Comparison of ENCODE assay signal across 18 cellular contexts in the genomic region with DNA sequence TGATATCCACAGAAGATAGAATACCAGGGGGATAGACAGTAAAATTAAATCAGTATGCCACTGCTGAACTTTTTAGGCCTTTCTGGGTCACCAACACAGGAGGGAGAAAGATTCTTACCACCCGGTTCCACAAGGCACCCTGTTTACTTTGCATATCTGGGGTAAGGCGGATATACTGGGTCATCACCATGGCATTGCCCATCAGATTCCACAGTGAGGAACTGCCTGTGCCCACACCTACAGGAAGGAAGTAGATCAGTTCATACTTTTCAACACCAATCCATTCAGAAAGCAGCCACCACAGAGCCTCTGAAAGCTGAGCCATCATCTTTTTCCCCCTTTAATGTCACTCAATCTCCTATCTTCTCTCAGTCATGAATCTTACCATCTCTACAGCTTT. TPM values are rescaled to one million over a fixed set of nuclear protein-coding genes. Genes with fewer than 3 reads are reported as not detected.
DNase-seq lines count a peak whose midpoint lies in the region; ATAC-seq and TF ChIP-seq lines count a peak whose summit lies in the region.
"Had no signal": no experiment of that assay in that cellular context is flagged by ENCODE, and none has a peak within 500 bp of the region (broad histone marks: within the 10 kb centered on the region; RNA-seq: fewer than 3 reads in every experiment).

No MANE protein-coding gene starts in this region.

- DNase-seq in activated CD8-positive, alpha-beta memory T cell treated with anti-CD3 and anti-CD28 coated beads, Interleukin-2, amount 10 ng/mL, durations not matched to agents 7 days and 5 days, result no peak
- no peak for DNase-seq in activated CD8-positive, alpha-beta memory T cell treated with anti-CD3 and anti-CD28 coated beads, Interleukin-2, amount 50 U/mL, for 4 hours
- peak in 1 of 2 experiments; percentile 25 for DNase-seq in PC-9
- DNase-seq in effector memory CD4-positive, alpha-beta T cell, result peak; percentile 9 to 30 (median 11)
- no peak for DNase-seq in NCI-H1048 (lab: John Stamatoyannopoulos, UW)
- no peak for DNase-seq in NCI-H1092 (lab: John Stamatoyannopoulos, UW)
- DNase-seq: activated effector memory CD4-positive, alpha-beta T cell treated with anti-CD3 and anti-CD28 coated beads, Interleukin-2, amount 50 U/mL, for 16 hours; body of pancreas; DMS 273 treated with DMSO at 0.1 percent for 48 hours; foreskin fibroblast; H9; midbrain; NCI-H2081; NCI-H748 treated with DMSO at 0.1 percent for 48 hours had no signal

- ATAC-seq in activated CD8-positive, alpha-beta memory T cell treated with anti-CD3 and anti-CD28 coated beads, Interleukin-2, amount 10 ng/mL, durations not matched to agents 7 days and 5 days, result no peak
- no peak for ATAC-seq in GM21526 (IDR thresholded peaks at IDR 0.05; ENCODE audit: low FRiP score, unreplicated experiment)
- ATAC-seq: body of pancreas had no signal

- peaks cover 24% of the 10 kb centered on the region for H3K79me2 ChIP-seq in PC-9 (ENCODE audit: low read depth)

- peak overlapping the region; percentile 6 for H3K4me3 Mint-ChIP-seq in activated CD8-positive, alpha-beta memory T cell treated with anti-CD3 and anti-CD28 coated beads, Interleukin-2, amount 10 ng/mL, durations not matched to agents 7 days and 5 days

- CTCF ChIA-PET in activated CD8-positive, alpha-beta memory T cell treated with anti-CD3 and anti-CD28 coated beads, Interleukin-2, amount 10 ng/mL, durations not matched to agents 7 days and 5 days (lab: Charles Lee), result interaction anchor here (3.6 kb wide), 1 partner anchor 23 kb away, joined by 14 read pairs; a partner anchor contains a TSS
- CTCF ChIA-PET in PC-9 (lab: Charles Lee), result no interaction called here

- H3K27me3 Mint-ChIP-seq in activated CD8-positive, alpha-beta memory T cell treated with anti-CD3 and anti-CD28 coated beads, Interleukin-2, amount 10 ng/mL, durations not matched to agents 7 days and 5 days, result no peaks in the 10 kb centered on the region

- H3K27ac ChIP-seq in PC-9 (no peak overlapping the region), neutrophil (peak overlapping the region; percentile 29)
- H3K27ac ChIP-seq in effector memory CD4-positive, alpha-beta T cell (ENCODE audit: insufficient read depth, low read length, poor library complexity, severe bottlenecking), result no peak overlapping the region
- H3K27ac ChIP-seq: body of pancreas, SJSA1, thoracic aorta had no signal

- H3K27ac Mint-ChIP-seq in activated CD8-positive, alpha-beta memory T cell treated with anti-CD3 and anti-CD28 coated beads, Interleukin-2, amount 10 ng/mL, durations not matched to agents 7 days and 5 days, result peak overlapping the region; percentile 41
- H3K27ac Mint-ChIP-seq: H9 had no signal

- no peaks in the 10 kb centered on the region for H3K9me3 ChIP-seq in PC-9 (ENCODE audit: insufficient read depth, low read depth)
- no peaks in the 10 kb centered on the region for H3K9me3 ChIP-seq in effector memory CD4-positive, alpha-beta T cell (ENCODE audit: control insufficient read depth, low read length)
- H3K9me3 ChIP-seq in neutrophil, result no peaks in the 10 kb centered on the region
- H3K9me3 ChIP-seq: body of pancreas, SJSA1, thoracic aorta had no signal

- intact Hi-C loops in PC-9 (cut with micrococcal nuclease; ENCODE audit: unreplicated experiment), result no loop called here

- H3K4me2 ChIP-seq in PC-9, result peak overlapping the region; percentile 89

- H3K36me3 Mint-ChIP-seq in activated CD8-positive, alpha-beta memory T cell treated with anti-CD3 and anti-CD28 coated beads, Interleukin-2, amount 10 ng/mL, durations not matched to agents 7 days and 5 days, result peaks cover 13% of the 10 kb centered on the region

- no peaks in the 10 kb centered on the region; the same call in 1 of the 2 replicates for H3F3A ChIP-seq in PC-9 (ENCODE audit: insufficient read depth, low read depth)

- no peak overlapping the region for H2AFZ ChIP-seq in PC-9

- H3K4me1 ChIP-seq in PC-9 (replicated peaks; ENCODE audit: insufficient read depth) (peaks cover 18% of the 10 kb centered on the region), neutrophil (ENCODE audit: control insufficient read depth in 1 of 2, insufficient read depth in 1 of 2, low read depth in 1 of 2, low read length in 1 of 2) (peaks cover 23 to 24% of the 10 kb centered on the region in 2 experiments)
- peaks cover 14% of the 10 kb centered on the region for H3K4me1 ChIP-seq in effector memory CD4-positive, alpha-beta T cell (ENCODE audit: control insufficient read depth, insufficient read depth, low read length, poor library complexity, severe bottlenecking)

- H3K4me3 ChIP-seq in PC-9, result no peak overlapping the region
- no peak overlapping the region for H3K4me3 ChIP-seq in effector memory CD4-positive, alpha-beta T cell (ENCODE audit: insufficient read depth, low read depth, low read length, poor library complexity, severe bottlenecking)
- no peak overlapping the region for H3K4me3 ChIP-seq in neutrophil (ENCODE audit: low read depth in 1 of 2, low read length in 1 of 2)
- H3K4me3 ChIP-seq: body of pancreas, SJSA1, thoracic aorta had no signal

- H3K9me2 ChIP-seq in PC-9 (ENCODE audit: insufficient read depth), result no peaks in the 10 kb centered on the region

- peaks cover 35% of the 10 kb centered on the region for H3K4me1 Mint-ChIP-seq in activated CD8-positive, alpha-beta memory T cell treated with anti-CD3 and anti-CD28 coated beads, Interleukin-2, amount 10 ng/mL, durations not matched to agents 7 days and 5 days

- no peaks in the 10 kb centered on the region for H3K9me3 Mint-ChIP-seq in activated CD8-positive, alpha-beta memory T cell treated with anti-CD3 and anti-CD28 coated beads, Interleukin-2, amount 10 ng/mL, durations not matched to agents 7 days and 5 days (ENCODE audit: low read depth)
- H3K9me3 Mint-ChIP-seq: H9 had no signal

- POLR2A ChIA-PET in PC-9 (lab: Charles Lee; ENCODE audit: unreplicated experiment), result no interaction called here

- TF ChIP-seq CTCF in PC-9 (conservative IDR thresholded peaks at IDR 0.05), result no peak
- TF ChIP-seq CTCF in neutrophil (IDR thresholded peaks at IDR 0.05), result no peak

- no peaks in the 10 kb centered on the region for H4K20me1 ChIP-seq in PC-9 (ENCODE audit: insufficient read depth)

- H3K27me3 ChIP-seq in PC-9 (ENCODE audit: insufficient read depth, low read depth) (no peaks in the 10 kb centered on the region), neutrophil (no peaks in the 10 kb centered on the region)
- H3K27me3 ChIP-seq in effector memory CD4-positive, alpha-beta T cell (replicated peaks; ENCODE audit: control insufficient read depth, insufficient read depth, low read length, poor library complexity, severe bottlenecking), result no peaks in the 10 kb centered on the region
- H3K27me3 ChIP-seq: body of pancreas, SJSA1 had no signal

- peaks cover 28% of the 10 kb centered on the region for H3K36me3 ChIP-seq in PC-9 (ENCODE audit: low read depth)
- H3K36me3 ChIP-seq in effector memory CD4-positive, alpha-beta T cell (ENCODE audit: control insufficient read depth, insufficient read depth, low read length), result peaks cover 17% of the 10 kb centered on the region
- H3K36me3 ChIP-seq in neutrophil, result peaks cover 19% of the 10 kb centered on the region

- BruUV-seq in PC-9 (replicated peaks; lab: Mats Ljungman, UMichigan), result TSS peak; percentile 20

RNA-seq across cellular contexts. Expression of a gene that starts 2.0 kb away (rescaled TPM):
- total RNA-seq in activated CD8-positive, alpha-beta memory T cell treated with anti-CD3 and anti-CD28 coated beads, Interleukin-2, amount 10 ng/mL, durations not matched to agents 7 days and 5 days, result 1 to 10 TPM; 7.3 to 7.5 TPM
- 13.2 and 15.6 TPM in 2 replicates for total RNA-seq in PC-9 (2021)

RNA-seq across cellular contexts. Expression of a gene that starts 22.9 kb away (rescaled TPM):
- 1 to 10 TPM; 7.6 to 7.9 TPM for total RNA-seq in activated CD8-positive, alpha-beta memory T cell treated with anti-CD3 and anti-CD28 coated beads, Interleukin-2, amount 10 ng/mL, durations not matched to agents 7 days and 5 days
- 28.2 and 31.4 TPM in 2 replicates for total RNA-seq in PC-9 (2021)

Comparison
In these comparisons a context has a peak if more than half of its experiments do, and no peak if none do; other contexts are left out.
1. DNase-seq: peak in effector memory CD4-positive, alpha-beta T cell (3 of 3); none in activated CD8-positive, alpha-beta memory T cell treated with anti-CD3 and anti-CD28 coated beads, Interleukin-2, amount 10 ng/mL, durations not matched to agents 7 days and 5 days (single experiment), activated CD8-positive, alpha-beta memory T cell treated with anti-CD3 and anti-CD28 coated beads, Interleukin-2, amount 50 U/mL, for 4 hours (single experiment), NCI-H1048 (single experiment) and NCI-H1092 (single experiment).